ENCODE assay signal across 8 cellular contexts in genomic region chr10:16116404-16117304, GRCh38.
DNase-seq lines count a peak whose midpoint lies in the region; ATAC-seq, FAIRE-seq and TF ChIP-seq lines count a peak whose summit lies in the region.

No MANE protein-coding gene starts in this region.

- no peaks in the 10 kb centered on the region for H3K9me2 ChIP-seq in MM.1S (replicated peaks; ENCODE audit: insufficient read depth, low read length)

- no peaks in the 10 kb centered on the region for H3K79me2 ChIP-seq in MM.1S (ENCODE audit: low read length)

- H3K4me3 ChIP-seq in MM.1S (ENCODE audit: low read length) (no peak overlapping the region), bronchial epithelial cell (ENCODE audit: low read depth, low read length) (no peak overlapping the region), coronary artery (no peak overlapping the region)

- H3F3A ChIP-seq in MM.1S (ENCODE audit: insufficient read depth, low read length), result no peaks in the 10 kb centered on the region

- in situ Hi-C loops in GM13976 (cut with MboI; ENCODE audit: low sequenced_read_pairs, unreplicated experiment), result loop anchor here (25.0 kb wide), 1 partner anchor 671 kb away; no protein-coding TSS in a partner anchor

- no peaks in the 10 kb centered on the region for H3K36me3 ChIP-seq in MM.1S (replicated peaks; ENCODE audit: insufficient read depth, low read length)
- H3K36me3 ChIP-seq in bronchial epithelial cell (ENCODE audit: control insufficient read depth, insufficient read depth, low read length), result no peaks in the 10 kb centered on the region

- H3K27ac ChIP-seq in MM.1S (ENCODE audit: low read length), result no peak overlapping the region
- no peak overlapping the region for H3K27ac ChIP-seq in coronary artery

- H3K9me3 ChIP-seq in MM.1S (replicated peaks; ENCODE audit: insufficient read depth, low read length), result no peaks in the 10 kb centered on the region

- no peaks in the 10 kb centered on the region for H3K4me1 ChIP-seq in MM.1S (ENCODE audit: low read length)

- TF ChIP-seq CTCF in GM13976 (IDR thresholded peaks at IDR 0.05; ENCODE audit: borderline replicate concordance, control extremely low read depth, extremely low read depth, insufficient read depth, missing control alignments) (peak; percentile 65), MM.1S (IDR thresholded peaks at IDR 0.05; ENCODE audit: low read length) (peak; percentile 56), bronchial epithelial cell (IDR thresholded peaks at IDR 0.05; ENCODE audit: insufficient read depth, low read length, severe bottlenecking) (peak; percentile 31), coronary artery (IDR thresholded peaks at IDR 0.05) (no peak)

- DNase-seq in AML-193 (lab: John Stamatoyannopoulos, UW) (peak; percentile 21 to 23), GM13976 (ENCODE audit: low spot score) (peak; percentile 10), MM.1S (peak; percentile 22), bronchial epithelial cell (ENCODE audit: low read depth) (peak; percentile 12), renal cortical epithelial cell (ENCODE audit: low read depth) (peak; percentile 42), coronary artery (ENCODE audit: low spot score) (no peak)
- no peak for DNase-seq in stimulated activated CD4-positive, alpha-beta T cell treated with anti-CD3 and anti-CD28 coated beads, Interleukin-2, amount 100 ng/mL, for 24 hours

- no peak overlapping the region for H3K9ac ChIP-seq in MM.1S (ENCODE audit: low read length)

- H2AFZ ChIP-seq in MM.1S (ENCODE audit: low read length), result no peak overlapping the region

- no peak for ATAC-seq in HG02759 (IDR thresholded peaks at IDR 0.05; ENCODE audit: unreplicated experiment)

- no peak for FAIRE-seq in bronchial epithelial cell (lab: Jason Lieb, UNC)

- H3K27me3 ChIP-seq in MM.1S (replicated peaks; ENCODE audit: insufficient read depth, low read length) (no peaks in the 10 kb centered on the region), bronchial epithelial cell (ENCODE audit: control insufficient read depth, insufficient read depth, low read length) (no peaks in the 10 kb centered on the region)

- no peaks in the 10 kb centered on the region for H4K20me1 ChIP-seq in MM.1S (ENCODE audit: insufficient read depth, low read length)

- no peak overlapping the region for H3K4me2 ChIP-seq in MM.1S (ENCODE audit: low read depth, low read length)

Comparison
In these comparisons a context has a peak if more than half of its experiments do, and no peak if none do; other contexts are left out.
1. DNase-seq: peak in AML-193 (2 of 2), GM13976 (single experiment), MM.1S (single experiment), bronchial epithelial cell (single experiment) and renal cortical epithelial cell (single experiment); none in stimulated activated CD4-positive, alpha-beta T cell treated with anti-CD3 and anti-CD28 coated beads, Interleukin-2, amount 100 ng/mL, for 24 hours (0 of 2) and coronary artery (single experiment).